In genomic region chr4:185469539-185470154, GRCh38 we compare ENCODE assay signal across 21 cellular contexts. TPM values are rescaled to one million over a fixed set of nuclear protein-coding genes. Genes with fewer than 3 reads are reported as not detected.
DNase-seq lines count a peak whose midpoint lies in the region; TF ChIP-seq lines count a peak whose summit lies in the region.
"Had no signal": no experiment of that assay in that cellular context is flagged by ENCODE, and none has a peak within 500 bp of the region (broad histone marks: within the 10 kb centered on the region; RNA-seq: fewer than 3 reads in every experiment).

No MANE protein-coding gene starts in this region.

- peak overlapping the region in 5 of 8 donors; percentile 0 to 61 (median 28) for H3K27ac Mint-ChIP-seq in CD8-positive, alpha-beta memory T cell
- H3K27ac Mint-ChIP-seq: activated naive CD8-positive, alpha-beta T cell treated with anti-CD3 and anti-CD28 coated beads, Interleukin-2, amount 50 U/mL, for 24 hours had no signal

- no peaks in the 10 kb centered on the region for H3K36me3 Mint-ChIP-seq in CD8-positive, alpha-beta memory T cell

- CTCF ChIA-PET in CD8-positive, alpha-beta memory T cell (lab: Charles Lee): no interaction called here

- no peaks in the 10 kb centered on the region for H3K9me3 ChIP-seq in CD8-positive, alpha-beta memory T cell (ENCODE audit: low read length)
- H3K9me3 ChIP-seq in MM.1S (replicated peaks; ENCODE audit: insufficient read depth, low read length) (no peaks in the 10 kb centered on the region), osteoblast (ENCODE audit: low read depth, low read length) (no peaks in the 10 kb centered on the region), breast epithelium (no peaks in the 10 kb centered on the region)
- H3K9me3 ChIP-seq: left ventricle myocardium inferior, mucosa of descending colon, upper lobe of right lung had no signal

- no peak for TF ChIP-seq POLR2A in breast epithelium (IDR thresholded peaks at IDR 0.05)

- peak overlapping the region; percentile 98 for H3K4me2 ChIP-seq in MM.1S (ENCODE audit: low read depth, low read length)
- peak overlapping the region; percentile 89 for H3K4me2 ChIP-seq in osteoblast (ENCODE audit: insufficient read depth, low read length)

- DNase-seq in CD8-positive, alpha-beta memory T cell: peak in 1 of 5 donors; percentile 19
- no peak for DNase-seq in MM.1S
- peak in 1 of 10 donors; percentile 16 for DNase-seq in dorsolateral prefrontal cortex
- DNase-seq in osteoblast (ENCODE audit: insufficient read length, low spot score, missing footprints): no peak
- DNase-seq in breast epithelium (ENCODE audit: low spot score in 2 of 2): no peak
- no peak for DNase-seq in hepatic stellate cell (ENCODE audit: low spot score)
- no peak for DNase-seq in NOMO-1 treated with dmso at 0.1 percent for 144 hours (lab: John Stamatoyannopoulos, UW; ENCODE audit: unreplicated experiment)
- DNase-seq in DMS79 treated with DMSO at 0.1 percent for 48 hours (lab: John Stamatoyannopoulos, UW): no peak
- DNase-seq: activated CD4-positive, alpha-beta T cell treated with anti-CD3 and anti-CD28 coated beads for 48 hours; activated CD8-positive, alpha-beta memory T cell treated with anti-CD3 and anti-CD28 coated beads, Interleukin-2, amount 50 U/mL, for 4 hours; activated effector memory CD4-positive, alpha-beta T cell treated with Interleukin-2 at 50 U/mL for 16 hours; activated naive CD8-positive, alpha-beta T cell treated with anti-CD3 and anti-CD28 coated beads, Interleukin-2, amount 50 U/mL, for 24 hours; GDM1; left ventricle myocardium inferior; mucosa of descending colon; NCI-H226; small intestine; stimulated activated CD4-positive, alpha-beta T cell treated with anti-CD3 and anti-CD28 coated beads, Interleukin-4, amount 100 ng/mL, for 1 hour; upper lobe of right lung had no signal

- no peak overlapping the region for H3K27ac ChIP-seq in CD8-positive, alpha-beta memory T cell (ENCODE audit: low read depth, low read length)
- H3K27ac ChIP-seq in MM.1S (ENCODE audit: low read length) (no peak overlapping the region), dorsolateral prefrontal cortex (peak overlapping the region in 38 of 59 donors; percentile 12 to 89 (median 82)), osteoblast (ENCODE audit: low read depth, low read length) (no peak overlapping the region), breast epithelium (no peak overlapping the region)
- H3K27ac ChIP-seq: brain microvascular endothelial cell had no signal

- H4K20me1 ChIP-seq in MM.1S (ENCODE audit: insufficient read depth, low read length) (no peaks in the 10 kb centered on the region), osteoblast (ENCODE audit: insufficient read depth, low read length) (no peaks in the 10 kb centered on the region)

- intact Hi-C loops in dorsolateral prefrontal cortex (cut with DNase I): loop anchor here (2.0 to 5.0 kb wide), 7 partner anchors 42 to 267 kb away; partner anchors contain the start of genes ANKRD37 (in 2 of the 2), CFAP97 (in 1 of the 2), PDLIM3 (in 1 of the 2) and SNX25 (in 1 of the 2)
- intact Hi-C loops in breast epithelium (cut with DNase I; ENCODE audit: low total_unique reads): loop anchor here (10.0 kb wide), 1 partner anchor 125 kb away; no protein-coding TSS in a partner anchor

- peak overlapping the region in 1 of 7 donors; percentile 86 for H3K4me3 Mint-ChIP-seq in CD8-positive, alpha-beta memory T cell

- TF ChIP-seq CTCF in MM.1S (IDR thresholded peaks at IDR 0.05; ENCODE audit: low read length) (no peak), dorsolateral prefrontal cortex (IDR thresholded peaks at IDR 0.05 in 54 of 56, conservative IDR thresholded peaks at IDR 0.05 in 2 of 56; ENCODE audit: low read depth in 1 of 56, partially characterized antibody in 56 of 56) (no peak), osteoblast (IDR thresholded peaks at IDR 0.05; ENCODE audit: extremely low read depth, low read depth, low read length) (no peak), breast epithelium (IDR thresholded peaks at IDR 0.05) (no peak)

- no peaks in the 10 kb centered on the region for H3K9me3 Mint-ChIP-seq in CD8-positive, alpha-beta memory T cell
- H3K9me3 Mint-ChIP-seq: activated naive CD8-positive, alpha-beta T cell treated with anti-CD3 and anti-CD28 coated beads, Interleukin-2, amount 50 U/mL, for 24 hours had no signal

- no peaks in the 10 kb centered on the region for H3K27me3 ChIP-seq in CD8-positive, alpha-beta memory T cell (ENCODE audit: insufficient read depth, low read length, poor library complexity, severe bottlenecking)
- H3K27me3 ChIP-seq in MM.1S (replicated peaks; ENCODE audit: insufficient read depth, low read length): no peaks in the 10 kb centered on the region
- H3K27me3 ChIP-seq in dorsolateral prefrontal cortex: no peaks in the 10 kb centered on the region
- peaks cover 12% of the 10 kb centered on the region for H3K27me3 ChIP-seq in osteoblast (ENCODE audit: insufficient read depth, low read length)
- H3K27me3 ChIP-seq in breast epithelium: no peaks in the 10 kb centered on the region
- H3K27me3 ChIP-seq: upper lobe of right lung had no signal

- POLR2A ChIA-PET in CD8-positive, alpha-beta memory T cell (lab: Charles Lee): no interaction called here

- no peak overlapping the region for H2AFZ ChIP-seq in MM.1S (ENCODE audit: low read length)
- H2AFZ ChIP-seq in osteoblast (ENCODE audit: low read length): no peak overlapping the region

- H3K27me3 Mint-ChIP-seq in CD8-positive, alpha-beta memory T cell: peaks cover 0 to 2% of the 10 kb centered on the region in 2 donors

- no peaks in the 10 kb centered on the region for H3K9me2 ChIP-seq in MM.1S (replicated peaks; ENCODE audit: insufficient read depth, low read length)

- peaks cover 5% of the 10 kb centered on the region for H3K4me1 ChIP-seq in CD8-positive, alpha-beta memory T cell (ENCODE audit: insufficient read depth, low read length)
- H3K4me1 ChIP-seq in MM.1S (ENCODE audit: low read length): peaks cover 10% of the 10 kb centered on the region; the same call in 1 of the 2 replicates
- H3K4me1 ChIP-seq in osteoblast (ENCODE audit: insufficient read depth, low read length): peaks cover 29% of the 10 kb centered on the region
- no peaks in the 10 kb centered on the region for H3K4me1 ChIP-seq in breast epithelium

- H3K79me2 ChIP-seq in MM.1S (ENCODE audit: low read length): peaks cover 20% of the 10 kb centered on the region
- H3K79me2 ChIP-seq in osteoblast (ENCODE audit: insufficient read depth, low read length): no peaks in the 10 kb centered on the region

- no peak overlapping the region for H3K4me3 ChIP-seq in CD8-positive, alpha-beta memory T cell (ENCODE audit: low read length)
- peak overlapping the region; percentile 96; the same call in 1 of the 2 replicates for H3K4me3 ChIP-seq in MM.1S (ENCODE audit: low read length)
- peak overlapping the region in 20 of 59 donors; percentile 59 to 96 (median 79) for H3K4me3 ChIP-seq in dorsolateral prefrontal cortex
- H3K4me3 ChIP-seq in osteoblast (ENCODE audit: insufficient read depth, low read length): no peak overlapping the region
- no peak overlapping the region for H3K4me3 ChIP-seq in breast epithelium
- H3K4me3 ChIP-seq: mucosa of descending colon had no signal

- H3K4me1 Mint-ChIP-seq in CD8-positive, alpha-beta memory T cell: peaks cover 7 to 11% (median 11%) of the 10 kb centered on the region in 3 donors

- H3K9ac ChIP-seq in MM.1S (ENCODE audit: low read length): no peak overlapping the region

- no peaks in the 10 kb centered on the region for H3K36me3 ChIP-seq in CD8-positive, alpha-beta memory T cell (ENCODE audit: insufficient read depth, low read length)
- H3K36me3 ChIP-seq in MM.1S (replicated peaks; ENCODE audit: insufficient read depth, low read length) (no peaks in the 10 kb centered on the region), osteoblast (ENCODE audit: insufficient read depth, low read length) (no peaks in the 10 kb centered on the region), breast epithelium (no peaks in the 10 kb centered on the region)
- H3K36me3 ChIP-seq: brain microvascular endothelial cell, left ventricle myocardium inferior, upper lobe of right lung had no signal

- H3F3A ChIP-seq in MM.1S (ENCODE audit: insufficient read depth, low read length): peaks cover 6% of the 10 kb centered on the region; the same call in 1 of the 2 replicates

RNA-seq across cellular contexts. Expression of gene CCDC110, which starts 1.9 kb away (rescaled TPM):
- not detected for total RNA-seq in CD8-positive, alpha-beta memory T cell
- polyA plus RNA-seq in CD8-positive, alpha-beta memory T cell: not detected
- 1 to 10 TPM; 1.1 to 7.8 (median 3.4) TPM for total RNA-seq in dorsolateral prefrontal cortex
- 2.2 and 2.4 TPM in 2 replicates for total RNA-seq in osteoblast
- total RNA-seq in breast epithelium: 1 to 10 TPM; 1.3 to 4.1 (median 1.3) TPM
- total RNA-seq: MCF 10A had no signal

RNA-seq across cellular contexts. Expression of gene UFSP2, which starts 43.9 kb away (rescaled TPM):
- 10 to 100 TPM; 19.5 to 19.8 TPM for total RNA-seq in CD8-positive, alpha-beta memory T cell
- 48.9 TPM for polyA plus RNA-seq in CD8-positive, alpha-beta memory T cell
- total RNA-seq in dorsolateral prefrontal cortex: 10 to 100 TPM; 15.1 to 59.4 (median 31.0) TPM
- 43.4 and 54.2 TPM in 2 replicates for total RNA-seq in osteoblast
- 10 to 100 TPM; 20.6 to 48.3 (median 37.9) TPM for total RNA-seq in breast epithelium

Comparison
In these comparisons a context has a peak if more than half of its experiments do, and no peak if none do; other contexts are left out.
1. H3K27ac ChIP-seq: peak in dorsolateral prefrontal cortex (38 of 59); none in CD8-positive, alpha-beta memory T cell (single experiment), MM.1S (single experiment), osteoblast (single experiment) and breast epithelium (0 of 2).